Comparison of ENCODE assay signal across 12 cellular contexts in genomic region chr16:29818082-29818481, GRCh38. TPM values are rescaled to one million over a fixed set of nuclear protein-coding genes. Genes with fewer than 3 reads are reported as not detected.
DNase-seq lines count a peak whose midpoint lies in the region; ATAC-seq, FAIRE-seq and TF ChIP-seq lines count a peak whose summit lies in the region.
"Had no signal": no experiment of that assay in that cellular context is flagged by ENCODE, and none has a peak within 500 bp of the region (broad histone marks: within the 10 kb centered on the region; RNA-seq: fewer than 3 reads in every experiment).

No MANE protein-coding gene starts in this region.

- H3K4me2 ChIP-seq in KMS-11 = peak overlapping the region; percentile 77
- H3K4me2 ChIP-seq in astrocyte (ENCODE audit: low read length) = peak overlapping the region; percentile 34

- H3K4me3 Mint-ChIP-seq in CD4-positive, alpha-beta memory T cell = peak overlapping the region; percentile 61 to 98 (median 76)
- peak overlapping the region; percentile 89 for H3K4me3 Mint-ChIP-seq in astrocyte (ENCODE audit: unreplicated experiment)
- peak overlapping the region; percentile 78 to 99 (median 85) for H3K4me3 Mint-ChIP-seq in naive thymus-derived CD4-positive, alpha-beta T cell

- H3K27me3 ChIP-seq in CD4-positive, alpha-beta memory T cell (ENCODE audit: insufficient read depth, low read length) = no peaks in the 10 kb centered on the region
- H3K27me3 ChIP-seq in KMS-11 (ENCODE audit: insufficient read depth, low read depth) (no peaks in the 10 kb centered on the region), astrocyte (ENCODE audit: insufficient read depth, low read length) (no peaks in the 10 kb centered on the region)
- no peaks in the 10 kb centered on the region for H3K27me3 ChIP-seq in naive thymus-derived CD4-positive, alpha-beta T cell (ENCODE audit: control insufficient read depth in 2 of 2, insufficient read depth in 2 of 2, low read length in 2 of 2)

- peak overlapping the region in 6 of 7 donors; percentile 14 to 82 (median 62) for H3K27ac Mint-ChIP-seq in CD4-positive, alpha-beta memory T cell
- H3K27ac Mint-ChIP-seq in astrocyte (ENCODE audit: unreplicated experiment) = peak overlapping the region; percentile 28
- peak overlapping the region; percentile 49 to 99 (median 89) for H3K27ac Mint-ChIP-seq in naive thymus-derived CD4-positive, alpha-beta T cell

- peaks cover 75% of the 10 kb centered on the region for H3K4me1 ChIP-seq in CD4-positive, alpha-beta memory T cell (ENCODE audit: insufficient read depth, low read length)
- peaks cover 66% of the 10 kb centered on the region for H3K4me1 ChIP-seq in KMS-11 (ENCODE audit: low read depth, poor library complexity, severe bottlenecking)
- H3K4me1 ChIP-seq in astrocyte (ENCODE audit: insufficient read depth, low read length) = peaks cover 40% of the 10 kb centered on the region
- H3K4me1 ChIP-seq in naive thymus-derived CD4-positive, alpha-beta T cell (ENCODE audit: control insufficient read depth in 2 of 2, insufficient read depth in 2 of 2, low read length in 2 of 2) = peaks cover 47 to 49% of the 10 kb centered on the region in 2 donors

- peaks cover 12% of the 10 kb centered on the region for H3K36me3 ChIP-seq in CD4-positive, alpha-beta memory T cell (ENCODE audit: insufficient read depth, low read length)
- H3K36me3 ChIP-seq in KMS-11 (ENCODE audit: insufficient read depth) = no peaks in the 10 kb centered on the region
- peaks cover 4% of the 10 kb centered on the region for H3K36me3 ChIP-seq in astrocyte (ENCODE audit: insufficient read depth, low read length)
- peaks cover 0 to 19% (median 0%) of the 10 kb centered on the region in 3 experiments for H3K36me3 ChIP-seq in naive thymus-derived CD4-positive, alpha-beta T cell (ENCODE audit: control insufficient read depth in 2 of 3, insufficient read depth in 3 of 3, low read length in 3 of 3)

- no peaks in the 10 kb centered on the region for H3K9me3 Mint-ChIP-seq in CD4-positive, alpha-beta memory T cell
- no peaks in the 10 kb centered on the region for H3K9me3 Mint-ChIP-seq in astrocyte (ENCODE audit: unreplicated experiment)
- H3K9me3 Mint-ChIP-seq in naive thymus-derived CD4-positive, alpha-beta T cell = peaks cover 0 to 7% (median 0%) of the 10 kb centered on the region in 11 donors

- H3K9ac ChIP-seq in KMS-11 = no peak overlapping the region
- H3K9ac ChIP-seq in astrocyte (ENCODE audit: low read length) = no peak overlapping the region

- ATAC-seq in naive thymus-derived CD4-positive, alpha-beta T cell = no peak
- no peak for ATAC-seq in GM18907 (IDR thresholded peaks at IDR 0.05; ENCODE audit: unreplicated experiment)

- POLR2A ChIA-PET in CD4-positive, alpha-beta memory T cell (lab: Charles Lee; ENCODE audit: partially characterized antibody) = interaction anchor here (0.6 to 24.0 kb wide), 8 partner anchors 4 to 116 kb away, joined by 3 to 522 read pairs (median 36); partner anchors contain the start of genes C16orf54, KIF22, MAZ and MVP
- POLR2A ChIA-PET in naive thymus-derived CD4-positive, alpha-beta T cell (lab: Charles Lee) = interaction anchor here (0.8 to 6.7 kb wide), 6 partner anchors 9 to 116 kb away, joined by 3 to 109 read pairs (median 42); partner anchors contain the start of genes KIF22 and MAZ

- H3K79me2 ChIP-seq in KMS-11 (ENCODE audit: insufficient read depth, low read depth) = peaks cover 27% of the 10 kb centered on the region
- H3K79me2 ChIP-seq in astrocyte (ENCODE audit: insufficient read depth, low read length) = peaks cover 71% of the 10 kb centered on the region

- CTCF ChIA-PET in CD4-positive, alpha-beta memory T cell (lab: Charles Lee; ENCODE audit: partially characterized antibody) = interaction anchor here (0.7 to 8.2 kb wide), 13 partner anchors 10 to 155 kb away, joined by 3 to 129 read pairs (median 6); partner anchors contain the start of genes CDIPT and MAZ
- CTCF ChIA-PET in naive thymus-derived CD4-positive, alpha-beta T cell (lab: Charles Lee) = interaction anchor here (0.6 to 9.4 kb wide), 9 partner anchors 9 to 214 kb away, joined by 3 to 108 read pairs (median 6); no protein-coding TSS in a partner anchor

- TF ChIP-seq CTCF in KMS-11 (conservative IDR thresholded peaks at IDR 0.05; ENCODE audit: low read depth, low read length) (no peak), astrocyte (IDR thresholded peaks at IDR 0.05; ENCODE audit: insufficient read depth, low read depth, low read length) (no peak)

- H2AFZ ChIP-seq in KMS-11 (ENCODE audit: low read depth) (no peak overlapping the region), astrocyte (ENCODE audit: low read depth, low read length) (no peak overlapping the region)

- H3K27ac ChIP-seq in CD4-positive, alpha-beta memory T cell (ENCODE audit: low read depth, low read length) = no peak overlapping the region
- H3K27ac ChIP-seq in KMS-11 (0 out of 2 replicates have a peak overlapping the region, but pooled peaks have one; percentile 5), astrocyte (ENCODE audit: low read depth, low read length) (no peak overlapping the region)
- peak overlapping the region; percentile 36 for H3K27ac ChIP-seq in naive thymus-derived CD4-positive, alpha-beta T cell (ENCODE audit: low read depth, low read length)

- H4K20me1 ChIP-seq in KMS-11 (ENCODE audit: insufficient read depth) (no peaks in the 10 kb centered on the region), astrocyte (ENCODE audit: insufficient read depth, low read length) (peaks cover 6% of the 10 kb centered on the region)

- H3K27me3 Mint-ChIP-seq in CD4-positive, alpha-beta memory T cell = peaks cover 0 to 2% of the 10 kb centered on the region in 2 donors
- no peaks in the 10 kb centered on the region for H3K27me3 Mint-ChIP-seq in astrocyte (ENCODE audit: low read depth, unreplicated experiment)
- peaks cover 0 to 5% (median 0%) of the 10 kb centered on the region in 5 donors for H3K27me3 Mint-ChIP-seq in naive thymus-derived CD4-positive, alpha-beta T cell

- no peak for DNase-seq in CD4-positive, alpha-beta memory T cell
- DNase-seq in astrocyte (ENCODE audit: low read depth) = no peak
- DNase-seq in naive thymus-derived CD4-positive, alpha-beta T cell = no peak
- no peak for DNase-seq in GM19240 (ENCODE audit: insufficient read length, low spot score)
- no peak for DNase-seq in H4 (ENCODE audit: low spot score)
- DNase-seq: DMS79, mammary epithelial cell, NCI-H187 had no signal

- peaks cover 19 to 38% of the 10 kb centered on the region in 2 donors for H3K36me3 Mint-ChIP-seq in CD4-positive, alpha-beta memory T cell
- H3K36me3 Mint-ChIP-seq in astrocyte (ENCODE audit: low read depth, unreplicated experiment) = peaks cover 8% of the 10 kb centered on the region
- H3K36me3 Mint-ChIP-seq in naive thymus-derived CD4-positive, alpha-beta T cell = peaks cover 4 to 36% (median 13%) of the 10 kb centered on the region in 5 donors

- no peak overlapping the region for H3K4me3 ChIP-seq in CD4-positive, alpha-beta memory T cell (ENCODE audit: low read length in 2 of 2)
- H3K4me3 ChIP-seq in KMS-11 (IDR thresholded peaks at IDR 0.05; ENCODE audit: insufficient read depth, low read depth, low read length) (no peak overlapping the region), astrocyte (ENCODE audit: insufficient read depth, low read depth, low read length) (no peak overlapping the region)
- H3K4me3 ChIP-seq in naive thymus-derived CD4-positive, alpha-beta T cell (ENCODE audit: low read length) = no peak overlapping the region

- intact Hi-C loops in CD4-positive, alpha-beta memory T cell (cut with micrococcal nuclease) = loop anchor here (10.0 kb wide), 1 partner anchor 177 kb away; the partner anchor contains the start of genes HIRIP3 and INO80E
- intact Hi-C loops in naive thymus-derived CD4-positive, alpha-beta T cell (cut with micrococcal nuclease) = loop anchor here in 1 of 2 donors (5.0 to 10.0 kb wide), 2 partner anchors 204 to 223 kb away; partner anchors contain the start of gene C16orf92

- peaks cover 33 to 88% (median 61%) of the 10 kb centered on the region in 4 donors for H3K4me1 Mint-ChIP-seq in CD4-positive, alpha-beta memory T cell
- peaks cover 30% of the 10 kb centered on the region for H3K4me1 Mint-ChIP-seq in astrocyte (ENCODE audit: low read depth, unreplicated experiment)
- peaks cover 43 to 83% (median 65%) of the 10 kb centered on the region in 7 donors for H3K4me1 Mint-ChIP-seq in naive thymus-derived CD4-positive, alpha-beta T cell

- H3K9me3 ChIP-seq in CD4-positive, alpha-beta memory T cell (ENCODE audit: control insufficient read depth in 1 of 2, low read length in 2 of 2) = no peaks in the 10 kb centered on the region
- H3K9me3 ChIP-seq in astrocyte (ENCODE audit: insufficient read depth, low read depth, low read length) = no peaks in the 10 kb centered on the region
- no peaks in the 10 kb centered on the region for H3K9me3 ChIP-seq in naive thymus-derived CD4-positive, alpha-beta T cell (ENCODE audit: control insufficient read depth in 2 of 3, low read length in 3 of 3)

- FAIRE-seq in astrocyte (lab: Jason Lieb, UNC) = no peak
- FAIRE-seq: GM18507, TTC549 had no signal

RNA-seq across cellular contexts. Expression of gene PAGR1, which starts 2.1 kb away (rescaled TPM):
- total RNA-seq in CD4-positive, alpha-beta memory T cell = 10 to 100 TPM; 43.7 to 44.9 TPM
- polyA plus RNA-seq in CD4-positive, alpha-beta memory T cell = 10 to 100 TPM; 46.0 to 51.1 TPM
- 20.1 and 20.8 TPM in 2 replicates for total RNA-seq in astrocyte
- total RNA-seq in naive thymus-derived CD4-positive, alpha-beta T cell = 10 to 100 TPM; 17.5 to 42.0 (median 25.7) TPM
- 10 to 100 TPM; 54.0 to 62.6 TPM for polyA plus RNA-seq in naive thymus-derived CD4-positive, alpha-beta T cell
- total RNA-seq in H4 (2014; rRNA removed; shearing (Covaris generic)) = 43.4 and 46.3 TPM in 2 replicates

RNA-seq across cellular contexts. Expression of gene MVP, which starts 2.2 kb away (rescaled TPM):
- total RNA-seq in CD4-positive, alpha-beta memory T cell = 100 to 1,000 TPM; 145 to 146 TPM
- polyA plus RNA-seq in CD4-positive, alpha-beta memory T cell = 100 to 1,000 TPM; 172 to 187 TPM
- 38.7 and 40.1 TPM in 2 replicates for total RNA-seq in astrocyte
- 100 to 1,000 TPM; 130 to 221 (median 150) TPM for total RNA-seq in naive thymus-derived CD4-positive, alpha-beta T cell
- polyA plus RNA-seq in naive thymus-derived CD4-positive, alpha-beta T cell = 100 to 1,000 TPM; 118 to 183 TPM
- total RNA-seq in H4 (2014; rRNA removed; shearing (Covaris generic)) = 83.0 and 87.2 TPM in 2 replicates

RNA-seq across cellular contexts. Expression of gene PRRT2, which starts 6.1 kb away (rescaled TPM):
- total RNA-seq in CD4-positive, alpha-beta memory T cell = 1 to 10 TPM; 6.3 to 6.9 TPM
- under 1 TPM; 0.20 to 0.37 TPM for polyA plus RNA-seq in CD4-positive, alpha-beta memory T cell
- total RNA-seq in astrocyte = 6.2 and 6.7 TPM in 2 replicates
- total RNA-seq in naive thymus-derived CD4-positive, alpha-beta T cell = 1 to 10 TPM; 1.9 to 4.6 (median 2.8) TPM
- polyA plus RNA-seq in naive thymus-derived CD4-positive, alpha-beta T cell = under 1 TPM in 1 of 2 donors, not detected in 1; 0.07 TPM
- 0.14 and 1.0 TPM in 2 replicates for total RNA-seq in H4 (2014; rRNA removed; shearing (Covaris generic))

RNA-seq across cellular contexts. Expression of gene MAZ, which starts 11.8 kb away (rescaled TPM):
- 100 to 1,000 TPM; 258 to 264 TPM for total RNA-seq in CD4-positive, alpha-beta memory T cell
- polyA plus RNA-seq in CD4-positive, alpha-beta memory T cell = 10 to 100 TPM; 40.3 to 69.1 TPM
- 216 and 247 TPM in 2 replicates for total RNA-seq in astrocyte
- total RNA-seq in naive thymus-derived CD4-positive, alpha-beta T cell = 100 to 1,000 TPM; 192 to 424 (median 259) TPM
- 10 to 100 TPM; 36.9 to 44.5 TPM for polyA plus RNA-seq in naive thymus-derived CD4-positive, alpha-beta T cell
- 84.6 and 135 TPM in 2 replicates for total RNA-seq in H4 (2014; rRNA removed; shearing (Covaris generic))

RNA-seq across cellular contexts. Expression of gene KIF22, which starts 27.5 kb away (rescaled TPM):
- total RNA-seq in CD4-positive, alpha-beta memory T cell = 10 to 100 TPM; 89.4 to 98.6 TPM
- 10 to 100 TPM; 35.7 to 54.2 TPM for polyA plus RNA-seq in CD4-positive, alpha-beta memory T cell
- total RNA-seq in astrocyte = 12.5 and 14.3 TPM in 2 replicates
- total RNA-seq in naive thymus-derived CD4-positive, alpha-beta T cell = 100 to 1,000 TPM in 1 of 5 experiments, 10 to 100 TPM in 4; 62.5 to 141 (median 81.3) TPM
- 10 to 100 TPM; 36.9 to 50.7 TPM for polyA plus RNA-seq in naive thymus-derived CD4-positive, alpha-beta T cell
- total RNA-seq in H4 (2014; rRNA removed; shearing (Covaris generic)) = 60.9 and 72.7 TPM in 2 replicates

Comparison
In these comparisons a context has a peak if more than half of its experiments do, and no peak if none do; other contexts are left out.
1. H3K27ac ChIP-seq: peak in KMS-11 (single experiment) and naive thymus-derived CD4-positive, alpha-beta T cell (single experiment); none in CD4-positive, alpha-beta memory T cell (single experiment) and astrocyte (single experiment).
2. H3K27ac Mint-ChIP-seq: peak in every context shown above with its lines; median percentile 89 in naive thymus-derived CD4-positive, alpha-beta T cell; 62 in CD4-positive, alpha-beta memory T cell; 28 in astrocyte.
3. Peak in every context shown above with its lines, with median percentiles within 50 percentile points of each other: H3K4me3 Mint-ChIP-seq.